ENCODE assay signal across 8 cellular contexts in genomic region chr1:68495968-68496679, GRCh38. TPM values are rescaled to one million over a fixed set of nuclear protein-coding genes. Genes with fewer than 3 reads are reported as not detected.
A peak's percentile ranks its signal among the peaks of the same experiment; 100 is the strongest.
DNase-seq lines count a peak whose midpoint lies in the region; ATAC-seq and TF ChIP-seq lines count a peak whose summit lies in the region.

No MANE protein-coding gene starts in this region.

- H3K27ac ChIP-seq in 22Rv1: peak overlapping the region; percentile 81
- H3K27ac ChIP-seq in OCI-LY1 (ENCODE audit: low read depth, low read length, poor library complexity, severe bottlenecking): peak overlapping the region; percentile 56
- peak overlapping the region; percentile 53 for H3K27ac ChIP-seq in neural progenitor cell

- H3K4me1 ChIP-seq in OCI-LY1 (ENCODE audit: insufficient read depth, low read length, severe bottlenecking) (peaks cover 37% of the 10 kb centered on the region), neural progenitor cell (peaks cover 22% of the 10 kb centered on the region)

- H3K4me3 ChIP-seq in GM12865 (ENCODE audit: low read depth, low read length) (peak overlapping the region; percentile 85), OCI-LY1 (ENCODE audit: low read depth, low read length, poor library complexity, severe bottlenecking) (peak overlapping the region; percentile 90), neural progenitor cell (peak overlapping the region; percentile 81)

- peaks cover 14% of the 10 kb centered on the region for H3K9me3 Mint-ChIP-seq in neural progenitor cell

- H3K27ac Mint-ChIP-seq in neural progenitor cell: peak overlapping the region; percentile 99

- H3K9me3 ChIP-seq in OCI-LY1 (ENCODE audit: low read length) (no peaks in the 10 kb centered on the region), neural progenitor cell (ENCODE audit: low read depth) (no peaks in the 10 kb centered on the region)

- TF ChIP-seq CTCF in 22Rv1 (IDR thresholded peaks at IDR 0.05): no peak
- TF ChIP-seq CTCF in GM12865 (IDR thresholded peaks at IDR 0.05; ENCODE audit: insufficient read depth, low read depth, low read length, missing control alignments): no peak
- no peak for TF ChIP-seq CTCF in OCI-LY1 (IDR thresholded peaks at IDR 0.05; ENCODE audit: low read length)
- no peak for TF ChIP-seq CTCF in neural progenitor cell (IDR thresholded peaks at IDR 0.05)

- H3K9me2 ChIP-seq in OCI-LY1 (ENCODE audit: low read depth, low read length): no peaks in the 10 kb centered on the region

- H2AFZ ChIP-seq in OCI-LY1 (ENCODE audit: low read length): no peak overlapping the region
- H2AFZ ChIP-seq in neural progenitor cell (replicated peaks): peak overlapping the region; percentile 84

- H3K4me3 Mint-ChIP-seq in neural progenitor cell: peak overlapping the region; percentile 99

- H3K27me3 ChIP-seq in OCI-LY1 (ENCODE audit: insufficient read depth, low read length): no peaks in the 10 kb centered on the region
- H3K27me3 ChIP-seq in neural progenitor cell: no peaks in the 10 kb centered on the region

- H3F3A ChIP-seq in OCI-LY1 (ENCODE audit: insufficient read depth, low read length) (no peaks in the 10 kb centered on the region), neural progenitor cell (ENCODE audit: low read depth) (no peaks in the 10 kb centered on the region)

- H3K4me1 Mint-ChIP-seq in neural progenitor cell: peaks cover 29% of the 10 kb centered on the region

- DNase-seq in GM12865 (ENCODE audit: low read depth): peak; percentile 28
- DNase-seq in ecto neural progenitor cell (ENCODE audit: low spot score): peak; percentile 42
- peak; percentile 13 for DNase-seq in neural progenitor cell (ENCODE audit: low spot score)
- no peak for DNase-seq in activated gamma-delta T cell (lab: John Stamatoyannopoulos, UW)
- no peak for DNase-seq in activated CD8-positive, alpha-beta memory T cell treated with anti-CD3 and anti-CD28 coated beads for 24 hours

- H3K36me3 Mint-ChIP-seq in neural progenitor cell: peaks cover 18% of the 10 kb centered on the region

- ATAC-seq in HG02943 (IDR thresholded peaks at IDR 0.05; ENCODE audit: low read depth, unreplicated experiment): peak; percentile 22

- H3K9ac ChIP-seq in OCI-LY1 (ENCODE audit: low read length) (peak overlapping the region; percentile 91), neural progenitor cell (peak overlapping the region; percentile 69)

- H3K36me3 ChIP-seq in OCI-LY1 (ENCODE audit: insufficient read depth, low read length): peaks cover 31% of the 10 kb centered on the region
- peaks cover 21% of the 10 kb centered on the region for H3K36me3 ChIP-seq in neural progenitor cell

- peaks cover 2% of the 10 kb centered on the region for H3K27me3 Mint-ChIP-seq in neural progenitor cell (ENCODE audit: insufficient read depth, low read depth)

- H4K20me1 ChIP-seq in OCI-LY1 (ENCODE audit: insufficient read depth, low read length) (no peaks in the 10 kb centered on the region), neural progenitor cell (ENCODE audit: low read depth) (peaks cover 12% of the 10 kb centered on the region)

- H3K79me2 ChIP-seq in OCI-LY1 (ENCODE audit: insufficient read depth, low read length) (peaks cover 23% of the 10 kb centered on the region), neural progenitor cell (ENCODE audit: low read depth) (peaks cover 56% of the 10 kb centered on the region)

- H3K4me2 ChIP-seq in OCI-LY1 (ENCODE audit: low read length) (peak overlapping the region; percentile 81), neural progenitor cell (peak overlapping the region; percentile 83)

RNA-seq across cellular contexts. Expression of gene DEPDC1, which starts 0.8 kb away (rescaled TPM):
- total RNA-seq in neural progenitor cell (ENCODE audit: low replicate concordance): 83.8 and 144 TPM in 2 replicates

RNA-seq across cellular contexts. Expression of gene RPE65, which starts 46.4 kb away (rescaled TPM):
- total RNA-seq in neural progenitor cell (ENCODE audit: low replicate concordance): not detected in 2 replicates

Comparison
In these comparisons a context has a peak if more than half of its experiments do, and no peak if none do; other contexts are left out.
1. DNase-seq: peak in GM12865 (single experiment), ecto neural progenitor cell (single experiment) and neural progenitor cell (single experiment); none in activated gamma-delta T cell (single experiment) and activated CD8-positive, alpha-beta memory T cell treated with anti-CD3 and anti-CD28 coated beads for 24 hours (single experiment).
2. Peak in every context shown above with its lines, with median percentiles within 50 percentile points of each other: H3K27ac ChIP-seq and H3K4me3 ChIP-seq.